ENCODE assay signal across 17 cellular contexts in genomic region chr18:76988015-76988826, GRCh38.
DNase-seq lines count a peak whose midpoint lies in the region; ATAC-seq and TF ChIP-seq lines count a peak whose summit lies in the region.
"Had no signal": no experiment of that assay in that cellular context is flagged by ENCODE, and none has a peak within 500 bp of the region (broad histone marks: within the 10 kb centered on the region; RNA-seq: fewer than 3 reads in every experiment).

No MANE protein-coding gene starts in this region.

- TF ChIP-seq CTCF in nephron (IDR thresholded peaks at IDR 0.05; ENCODE audit: unreplicated experiment in 3 of 3), result no peak

- peaks cover 10% of the 10 kb centered on the region for H3K4me1 Mint-ChIP-seq in nephron

- intact Hi-C loops in Right ventricle myocardium inferior (cut with DNase I), result no loop called here
- intact Hi-C loops in cardiac septum (cut with DNase I), result loop anchor here (10.0 kb wide), 1 partner anchor 63 kb away; no protein-coding TSS in a partner anchor
- intact Hi-C loops in Right ventricle myocardium superior (cut with DNase I), result no loop called here
- intact Hi-C loops in left colon (cut with DNase I, micrococcal nuclease), result loop anchor here in 1 of 2 donors (10.0 kb wide), 1 partner anchor 183 kb away; no protein-coding TSS in a partner anchor

- H3K9me3 Mint-ChIP-seq in nephron, result no peaks in the 10 kb centered on the region
- H3K9me3 Mint-ChIP-seq: activated CD4-positive, alpha-beta T cell treated with anti-CD3 and anti-CD28 coated beads, Interleukin-2, amount 10 ng/mL, durations not matched to agents 7 days and 5 days; stimulated activated naive CD8-positive, alpha-beta T cell treated with anti-CD3 and anti-CD28 coated beads, Interleukin-15, amount 100 ng/mL, for 72 hours had no signal

- peaks cover 11% of the 10 kb centered on the region for H3K27me3 Mint-ChIP-seq in nephron (ENCODE audit: low read depth)
- H3K27me3 Mint-ChIP-seq: activated CD4-positive, alpha-beta T cell treated with anti-CD3 and anti-CD28 coated beads, Interleukin-2, amount 10 ng/mL, durations not matched to agents 7 days and 5 days; stimulated activated naive CD8-positive, alpha-beta T cell treated with anti-CD3 and anti-CD28 coated beads, Interleukin-15, amount 100 ng/mL, for 72 hours had no signal

- DNase-seq in Right ventricle myocardium inferior (ENCODE audit: missing footprints) (no peak), cardiac septum (ENCODE audit: low spot score) (no peak), Right ventricle myocardium superior (peak; percentile 72), ureter (ENCODE audit: low spot score) (peak; percentile 40), left colon (no peak), DMS 273 treated with DMSO at 0.1 percent for 48 hours (lab: John Stamatoyannopoulos, UW) (no peak)
- DNase-seq: activated CD4-positive, alpha-beta T cell treated with anti-CD3 and anti-CD28 coated beads, Interleukin-2, amount 10 ng/mL, durations not matched to agents 7 days and 5 days; GOT3; KG1; naive thymus-derived CD4-positive, alpha-beta T cell; NCI-H1694; NCI-H524 treated with DMSO at 0.1 percent for 48 hours; stimulated activated naive CD8-positive, alpha-beta T cell treated with anti-CD3 and anti-CD28 coated beads, Interleukin-15, amount 100 ng/mL, for 72 hours; T1000 had no signal

- peak; percentile 66 for ATAC-seq in Right ventricle myocardium inferior
- ATAC-seq in Right ventricle myocardium superior (ENCODE audit: poor library complexity), result peak; percentile 54
- ATAC-seq in left colon, result no peak
- ATAC-seq in HG02642 (IDR thresholded peaks at IDR 0.05; ENCODE audit: poor library complexity, unreplicated experiment), result no peak
- ATAC-seq: A549; naive thymus-derived CD4-positive, alpha-beta T cell; stimulated activated naive CD8-positive, alpha-beta T cell treated with anti-CD3 and anti-CD28 coated beads, Interleukin-15, amount 100 ng/mL, for 72 hours had no signal

- H3K27ac Mint-ChIP-seq in nephron, result peak overlapping the region; percentile 11 to 92 (median 37)
- H3K27ac Mint-ChIP-seq: activated CD4-positive, alpha-beta T cell treated with anti-CD3 and anti-CD28 coated beads, Interleukin-2, amount 10 ng/mL, durations not matched to agents 7 days and 5 days; naive thymus-derived CD4-positive, alpha-beta T cell had no signal

- no peaks in the 10 kb centered on the region for H3K36me3 Mint-ChIP-seq in nephron (ENCODE audit: low read depth)
- H3K36me3 Mint-ChIP-seq: naive thymus-derived CD4-positive, alpha-beta T cell had no signal

- H3K4me3 Mint-ChIP-seq in nephron, result peak overlapping the region in 1 of 3 experiments; percentile 28
- H3K4me3 Mint-ChIP-seq: activated CD4-positive, alpha-beta T cell treated with anti-CD3 and anti-CD28 coated beads, Interleukin-2, amount 10 ng/mL, durations not matched to agents 7 days and 5 days; naive thymus-derived CD4-positive, alpha-beta T cell; stimulated activated naive CD8-positive, alpha-beta T cell treated with anti-CD3 and anti-CD28 coated beads, Interleukin-15, amount 100 ng/mL, for 72 hours had no signal

Comparison
In these comparisons a context has a peak if more than half of its experiments do, and no peak if none do; other contexts are left out.
1. DNase-seq: peak in Right ventricle myocardium superior (single experiment) and ureter (single experiment); none in Right ventricle myocardium inferior (single experiment), cardiac septum (single experiment), left colon (0 of 2) and DMS 273 treated with DMSO at 0.1 percent for 48 hours (single experiment).
2. ATAC-seq: peak in Right ventricle myocardium inferior (single experiment) and Right ventricle myocardium superior (single experiment); none in left colon (single experiment) and HG02642 (single experiment).